ENCODE assay signal across 19 cellular contexts in genomic region chr3:179687967-179688535, GRCh38. TPM values are rescaled to one million over a fixed set of nuclear protein-coding genes. Genes with fewer than 3 reads are reported as not detected.
A peak's percentile ranks its signal among the peaks of the same experiment; 100 is the strongest.
DNase-seq lines count a peak whose midpoint lies in the region; ATAC-seq, FAIRE-seq and TF ChIP-seq lines count a peak whose summit lies in the region.
"Had no signal": no experiment of that assay in that cellular context is flagged by ENCODE, and none has a peak within 500 bp of the region (broad histone marks: within the 10 kb centered on the region; RNA-seq: fewer than 3 reads in every experiment).

No MANE protein-coding gene starts in this region.

- DNase-seq in activated CD8-positive, alpha-beta memory T cell treated with anti-CD3 and anti-CD28 coated beads, Interleukin-2, amount 10 ng/mL, durations not matched to agents 7 days and 5 days = no peak
- no peak for DNase-seq in activated CD8-positive, alpha-beta memory T cell treated with anti-CD3 and anti-CD28 coated beads, Interleukin-2, amount 50 U/mL, for 48 hours
- DNase-seq in endothelial cell of umbilical vein (ENCODE audit: low read depth, low spot score) (no peak), SW480 (ENCODE audit: low spot score) (no peak), trophoblast cell (no peak)
- no peak for DNase-seq in stimulated activated CD4-positive, alpha-beta T cell treated with anti-CD3 and anti-CD28 coated beads, Interleukin-2, amount 100 ng/mL, for 24 hours
- DNase-seq: GF-D8, NCI-H1417 treated with DMSO at 0.1 percent for 48 hours, NCI-H2029, NCI-H2171 treated with DMSO at 0.1 percent for 48 hours, NCI-H774, SW 1271 had no signal

- H2AFZ ChIP-seq in endothelial cell of umbilical vein (ENCODE audit: low read depth, low read length) (no peak overlapping the region), trophoblast cell (ENCODE audit: insufficient read depth, low read length, poor library complexity) (no peak overlapping the region)
- H2AFZ ChIP-seq: GM23248 had no signal

- H3K4me3 ChIP-seq in endothelial cell of umbilical vein (replicated peaks in 1 of 3; ENCODE audit: insufficient read depth in 1 of 3, low read depth in 1 of 3, low read length in 3 of 3) = no peak overlapping the region
- H3K4me3 ChIP-seq in trophoblast cell (ENCODE audit: low read depth, low read length) = no peak overlapping the region
- H3K4me3 ChIP-seq: BLaER1, GM23248, K562 had no signal

- no peak overlapping the region for H3K18ac ChIP-seq in trophoblast cell (ENCODE audit: low read length)

- H3K9ac ChIP-seq in endothelial cell of umbilical vein (replicated peaks; ENCODE audit: extremely low read depth, insufficient read depth, low read length) = no peak overlapping the region
- H3K9ac ChIP-seq in trophoblast cell (ENCODE audit: low read length) = no peak overlapping the region
- H3K9ac ChIP-seq: BLaER1, GM23248 had no signal

- H3K4me1 Mint-ChIP-seq in activated CD8-positive, alpha-beta memory T cell treated with anti-CD3 and anti-CD28 coated beads, Interleukin-2, amount 10 ng/mL, durations not matched to agents 7 days and 5 days = no peaks in the 10 kb centered on the region

- CTCF ChIA-PET in activated CD8-positive, alpha-beta memory T cell treated with anti-CD3 and anti-CD28 coated beads, Interleukin-2, amount 10 ng/mL, durations not matched to agents 7 days and 5 days (lab: Charles Lee) = no interaction called here
- CTCF ChIA-PET in endothelial cell of umbilical vein (lab: Charles Lee) = no interaction called here

- no peak overlapping the region for H4K12ac ChIP-seq in trophoblast cell (ENCODE audit: low read depth, low read length)

- no peak for FAIRE-seq in endothelial cell of umbilical vein (lab: Jason Lieb, UNC)
- FAIRE-seq: A204.1, K562 had no signal

- no peak overlapping the region for H2BK120ac ChIP-seq in trophoblast cell (ENCODE audit: insufficient read depth, low read length, poor library complexity)

- POLR2A ChIA-PET in endothelial cell of umbilical vein (lab: Charles Lee) = no interaction called here

- no peak overlapping the region for H3K4ac ChIP-seq in trophoblast cell (ENCODE audit: low read depth, low read length)

- peaks cover 2% of the 10 kb centered on the region for H3K9me3 Mint-ChIP-seq in activated CD8-positive, alpha-beta memory T cell treated with anti-CD3 and anti-CD28 coated beads, Interleukin-2, amount 10 ng/mL, durations not matched to agents 7 days and 5 days (ENCODE audit: low read depth)

- dilution Hi-C loops in endothelial cell of umbilical vein (cut with MboI; ENCODE audit: extremely low pct_ligation_motif_present, low sequenced_read_pairs) = no loop called here

- H3K4me1 ChIP-seq in endothelial cell of umbilical vein (ENCODE audit: control insufficient read depth, extremely low read depth, insufficient read depth, low read length) = peaks cover 1% of the 10 kb centered on the region
- peaks cover 5 to 9% of the 10 kb centered on the region in 2 experiments for H3K4me1 ChIP-seq in trophoblast cell (ENCODE audit: control insufficient read depth in 1 of 2, insufficient read depth in 2 of 2, low read length in 2 of 2)
- H3K4me1 ChIP-seq: BLaER1 had no signal

- no peak overlapping the region for H2BK5ac ChIP-seq in trophoblast cell (ENCODE audit: low read depth, low read length, poor library complexity)

- peak; percentile 78 for ATAC-seq in activated CD8-positive, alpha-beta memory T cell treated with anti-CD3 and anti-CD28 coated beads, Interleukin-2, amount 10 ng/mL, durations not matched to agents 7 days and 5 days
- ATAC-seq in GM19351 (IDR thresholded peaks at IDR 0.05; ENCODE audit: unreplicated experiment) (peak; percentile 68), HG03442 (IDR thresholded peaks at IDR 0.05; ENCODE audit: unreplicated experiment) (peak; percentile 79)
- ATAC-seq: HCT116, K562 had no signal

- H3K27me3 ChIP-seq in endothelial cell of umbilical vein (ENCODE audit: control insufficient read depth in 2 of 2, insufficient read depth in 2 of 2, low read length in 2 of 2) (no peaks in the 10 kb centered on the region), trophoblast cell (ENCODE audit: insufficient read depth, low read length) (no peaks in the 10 kb centered on the region)
- H3K27me3 ChIP-seq: BLaER1 had no signal

- no peak overlapping the region for H3K4me3 Mint-ChIP-seq in activated CD8-positive, alpha-beta memory T cell treated with anti-CD3 and anti-CD28 coated beads, Interleukin-2, amount 10 ng/mL, durations not matched to agents 7 days and 5 days

- WGBS in trophoblast cell (ENCODE audit: extremely low coverage, insufficient coverage, insufficient read length) = 100% methylated on average over 3 of the region's 4 CpGs

- H3K79me2 ChIP-seq in endothelial cell of umbilical vein (ENCODE audit: control insufficient read depth, insufficient read depth, low read length) (peaks cover 8% of the 10 kb centered on the region), trophoblast cell (ENCODE audit: control insufficient read depth, insufficient read depth, low read length, poor library complexity) (no peaks in the 10 kb centered on the region)

- H3K23ac ChIP-seq in trophoblast cell (ENCODE audit: low read length) = no peak overlapping the region

- H3K9me3 ChIP-seq in endothelial cell of umbilical vein (replicated peaks; ENCODE audit: control insufficient read depth, insufficient read depth, low read length) = no peaks in the 10 kb centered on the region
- no peaks in the 10 kb centered on the region for H3K9me3 ChIP-seq in trophoblast cell (ENCODE audit: insufficient read depth, low read depth, low read length)

- H3K4me2 ChIP-seq in endothelial cell of umbilical vein (ENCODE audit: insufficient read depth, low read length) (no peak overlapping the region), trophoblast cell (ENCODE audit: low read length) (no peak overlapping the region)
- H3K4me2 ChIP-seq: BLaER1 had no signal

- H3K9me1 ChIP-seq in endothelial cell of umbilical vein (replicated peaks; ENCODE audit: control insufficient read depth, extremely low read depth, insufficient read depth, low read length) = no peaks in the 10 kb centered on the region

- intact Hi-C loops in endothelial cell of umbilical vein (cut with micrococcal nuclease) = no loop called here

- H4K8ac ChIP-seq in trophoblast cell (ENCODE audit: low read depth, low read length) = no peak overlapping the region

- H4K91ac ChIP-seq in trophoblast cell (ENCODE audit: low read depth, low read length) = no peak overlapping the region

- H2AK5ac ChIP-seq in trophoblast cell (ENCODE audit: low read length) = no peak overlapping the region

- H3K27ac Mint-ChIP-seq in activated CD8-positive, alpha-beta memory T cell treated with anti-CD3 and anti-CD28 coated beads, Interleukin-2, amount 10 ng/mL, durations not matched to agents 7 days and 5 days = no peak overlapping the region

- no peak overlapping the region for H2BK12ac ChIP-seq in trophoblast cell (ENCODE audit: low read length)

- no peaks in the 10 kb centered on the region for H3K27me3 Mint-ChIP-seq in activated CD8-positive, alpha-beta memory T cell treated with anti-CD3 and anti-CD28 coated beads, Interleukin-2, amount 10 ng/mL, durations not matched to agents 7 days and 5 days

- peaks cover 19% of the 10 kb centered on the region for H3K36me3 Mint-ChIP-seq in activated CD8-positive, alpha-beta memory T cell treated with anti-CD3 and anti-CD28 coated beads, Interleukin-2, amount 10 ng/mL, durations not matched to agents 7 days and 5 days

- no peak for TF ChIP-seq POLR2A in endothelial cell of umbilical vein (IDR thresholded peaks at IDR 0.05; ENCODE audit: low read depth, low read length)

- H3K79me1 ChIP-seq in trophoblast cell (ENCODE audit: low read length) = no peaks in the 10 kb centered on the region

- no peak overlapping the region for H3K27ac ChIP-seq in endothelial cell of umbilical vein (ENCODE audit: insufficient read depth, low read depth, low read length)
- no peak overlapping the region for H3K27ac ChIP-seq in trophoblast cell (ENCODE audit: low read depth, low read length)
- H3K27ac ChIP-seq: BLaER1, GM23248 had no signal

- no peak for TF ChIP-seq CTCF in endothelial cell of umbilical vein (IDR thresholded peaks at IDR 0.05; ENCODE audit: extremely low read depth in 1 of 2, insufficient read depth in 1 of 2, low read depth in 1 of 2, low read length in 2 of 2)

- no TSS peak for BruUV-seq in endothelial cell of umbilical vein (replicated peaks; lab: Mats Ljungman, UMichigan)

- no peaks in the 10 kb centered on the region for H4K20me1 ChIP-seq in endothelial cell of umbilical vein (replicated peaks; ENCODE audit: control insufficient read depth, extremely low read depth, insufficient read depth, low read length)

- no peak overlapping the region for H3K14ac ChIP-seq in trophoblast cell (ENCODE audit: low read length)

- H3K36me3 ChIP-seq in endothelial cell of umbilical vein (ENCODE audit: control insufficient read depth in 2 of 2, extremely low read depth in 1 of 2, insufficient read depth in 2 of 2, low read length in 2 of 2) (no peaks in the 10 kb centered on the region), trophoblast cell (ENCODE audit: control insufficient read depth in 1 of 2, insufficient read depth in 2 of 2, low read length in 2 of 2) (no peaks in the 10 kb centered on the region)

TF ChIP-seq in endothelial cell of umbilical vein, 7 proteins besides CTCF, POLR2A, EP300 and RAD21:
- TF ChIP-seq FOS (IDR thresholded peaks at IDR 0.05; ENCODE audit: borderline replicate concordance, insufficient read depth, low read length) (peak; percentile 11), GATA2 (IDR thresholded peaks at IDR 0.05; ENCODE audit: insufficient read depth, insufficient read length, low read depth, low read length) (no peak), MAX (IDR thresholded peaks at IDR 0.05; ENCODE audit: insufficient read depth, insufficient read length) (no peak), EZH2 (IDR thresholded peaks at IDR 0.05; ENCODE audit: borderline replicate concordance, low read depth, low read length, severe bottlenecking) (no peak)

RNA-seq across cellular contexts. Expression of gene USP13, which starts 35.2 kb away (rescaled TPM):
- total RNA-seq in activated CD8-positive, alpha-beta memory T cell treated with anti-CD3 and anti-CD28 coated beads, Interleukin-2, amount 10 ng/mL, durations not matched to agents 7 days and 5 days = 10 to 100 TPM in 1 of 2 experiments, 1 to 10 TPM in 1; 9.5 to 13.3 TPM
- total RNA-seq in endothelial cell of umbilical vein = 21.1 and 24.0 TPM in 2 replicates
- 4.0 and 5.8 TPM in 2 replicates for polyA plus RNA-seq in endothelial cell of umbilical vein
- 9.5 and 9.6 TPM in 2 replicates for polyA plus RNA-seq in endothelial cell of umbilical vein (2011; cell fraction: cytosol; rRNA removed)
- 12.1 and 16.4 TPM in 2 replicates for polyA plus RNA-seq in endothelial cell of umbilical vein (2011; cell fraction: nucleus; rRNA removed)
- polyA plus RNA-seq in endothelial cell of umbilical vein (2012) = 9.7 and 11.1 TPM in 2 replicates
- polyA minus RNA-seq in endothelial cell of umbilical vein = 17.2 and 18.2 TPM in 2 replicates
- polyA minus RNA-seq in endothelial cell of umbilical vein (2011; cell fraction: cytosol; rRNA and poly(A)+ RNA removed) = 34.0 TPM
- polyA minus RNA-seq in endothelial cell of umbilical vein (2011; cell fraction: nucleus; rRNA and poly(A)+ RNA removed) = 21.1 and 27.3 TPM in 2 replicates
- polyA plus RNA-seq in trophoblast cell (2013) = 2.6 and 2.7 TPM in 2 replicates
